8 cellular contexts compared by ENCODE assay signal in the genomic region with DNA sequence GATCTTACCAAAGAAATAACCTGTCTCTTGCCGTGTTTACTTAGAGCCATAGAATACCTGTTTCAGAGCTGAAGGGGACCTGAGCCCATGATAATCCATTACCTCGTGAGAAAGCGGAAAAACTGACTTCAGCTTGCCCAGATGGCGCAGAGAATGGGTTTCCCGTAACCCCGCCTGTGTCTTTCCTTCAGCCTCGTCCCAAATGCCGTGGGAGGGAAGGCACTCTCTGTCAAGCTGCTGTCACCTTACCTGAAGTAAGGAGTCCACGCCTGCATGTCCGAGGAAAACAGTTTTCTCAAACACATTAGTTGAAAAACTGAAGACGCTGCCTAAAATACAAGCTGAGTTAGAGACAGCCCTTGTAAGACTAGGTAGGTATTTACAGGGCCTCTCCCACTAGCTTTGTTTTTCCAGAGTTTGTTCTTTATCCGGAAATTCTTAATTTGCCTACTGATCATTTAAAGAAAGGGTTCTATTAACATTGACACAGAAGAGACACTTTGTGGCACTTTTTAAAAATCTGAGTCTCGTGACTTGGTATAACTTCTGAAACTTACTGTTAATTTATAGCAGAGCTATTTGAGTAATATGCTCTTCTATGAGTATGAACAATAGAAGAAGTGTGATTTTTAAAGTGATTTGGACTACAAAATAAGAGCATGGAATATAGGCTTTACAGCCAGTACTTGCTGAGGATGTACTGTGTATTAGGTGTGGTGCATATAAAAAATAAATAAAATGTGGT. TPM values are rescaled to one million over a fixed set of nuclear protein-coding genes. Genes with fewer than 3 reads are reported as not detected.
DNase-seq lines count a peak whose midpoint lies in the region; ATAC-seq, FAIRE-seq and TF ChIP-seq lines count a peak whose summit lies in the region.

No MANE protein-coding gene starts in this region.

- H3K27ac ChIP-seq in RWPE2 (ENCODE audit: poor library complexity, severe bottlenecking): peak overlapping the region; percentile 87

- H3K4me3 ChIP-seq in RWPE2 (ENCODE audit: severe bottlenecking) (peak overlapping the region; percentile 54), astrocyte of the spinal cord (ENCODE audit: low read depth, low read length) (peak overlapping the region; percentile 73)

- ATAC-seq in left cardiac atrium: no peak
- no peak for ATAC-seq in Right ventricle myocardium superior (ENCODE audit: poor library complexity)
- ATAC-seq in RWPE2 (ENCODE audit: low read depth): no peak
- ATAC-seq in HG02588 (IDR thresholded peaks at IDR 0.05; ENCODE audit: unreplicated experiment): no peak
- ATAC-seq in GM21786 (IDR thresholded peaks at IDR 0.05; ENCODE audit: unreplicated experiment): no peak

- H3K27me3 ChIP-seq in RWPE2 (ENCODE audit: insufficient read depth, poor library complexity, severe bottlenecking): no peaks in the 10 kb centered on the region

- no peak for TF ChIP-seq CTCF in RWPE2 (IDR thresholded peaks at IDR 0.05; ENCODE audit: poor library complexity, severe bottlenecking)
- TF ChIP-seq CTCF in astrocyte of the spinal cord (IDR thresholded peaks at IDR 0.05; ENCODE audit: low read depth, low read length): no peak

- intact Hi-C loops in left cardiac atrium (cut with DNase I): loop anchor here (2.0 to 10.0 kb wide), 3 partner anchors 131 to 349 kb away; a partner anchor contains a TSS
- intact Hi-C loops in Right ventricle myocardium superior (cut with DNase I): loop anchor here (2.0 to 5.0 kb wide), 2 partner anchors 131 to 348 kb away; a partner anchor contains a TSS

- peaks cover 20% of the 10 kb centered on the region for H3K4me1 ChIP-seq in RWPE2 (ENCODE audit: insufficient read depth, poor library complexity, severe bottlenecking)

- in situ Hi-C loops in astrocyte of the spinal cord (cut with HindIII; ENCODE audit: low sequenced_read_pairs): no loop called here

- FAIRE-seq in islet of Langerhans (lab: Jason Lieb, UNC): peak; percentile 65

- DNase-seq in left cardiac atrium (peak; percentile 43), Right ventricle myocardium superior (no peak), RWPE2 (ENCODE audit: low spot score) (no peak), astrocyte of the spinal cord (ENCODE audit: low read depth, low spot score) (peak; percentile 40)
- DNase-seq in stimulated activated CD4-positive, alpha-beta T cell treated with anti-CD3 and anti-CD28 coated beads, Interleukin-15, amount 100 ng/mL, for 1 hour (ENCODE audit: low read depth in 1 of 2, low spot score in 1 of 2): peak; percentile 6 to 23

- no peaks in the 10 kb centered on the region for H3K9me3 ChIP-seq in RWPE2 (ENCODE audit: severe bottlenecking)

- peaks cover 37% of the 10 kb centered on the region for H3K36me3 ChIP-seq in RWPE2 (ENCODE audit: low read depth)

RNA-seq across cellular contexts. Expression of a gene that starts 1.3 kb away (rescaled TPM):
- total RNA-seq in left cardiac atrium (10 to 100 TPM; 23.9 to 25.3 TPM), Right ventricle myocardium superior (28.3 TPM)

Comparison
In these comparisons a context has a peak if more than half of its experiments do, and no peak if none do; other contexts are left out.
1. DNase-seq: peak in left cardiac atrium (single experiment), astrocyte of the spinal cord (single experiment) and stimulated activated CD4-positive, alpha-beta T cell treated with anti-CD3 and anti-CD28 coated beads, Interleukin-15, amount 100 ng/mL, for 1 hour (2 of 2); none in Right ventricle myocardium superior (single experiment) and RWPE2 (single experiment).